ENCODE assay signal across 22 cellular contexts in genomic region chr2:24676493-24676892, GRCh38.
"Had no signal": no experiment of that assay in that cellular context is flagged by ENCODE, and none has a peak within 500 bp of the region (broad histone marks: within the 10 kb centered on the region; RNA-seq: fewer than 3 reads in every experiment).

No MANE protein-coding gene starts in this region.

- H3K4me3 ChIP-seq: ascending aorta, cardiac muscle cell, SK-N-MC had no signal

- H3K36me3 ChIP-seq: brain microvascular endothelial cell, cardiac muscle cell had no signal

- H3K27ac Mint-ChIP-seq: activated CD8-positive, alpha-beta T cell treated with anti-CD3 and anti-CD28 coated beads, Interleukin-2, amount 10 ng/mL, durations not matched to agents 7 days and 5 days; activated naive CD4-positive, alpha-beta T cell treated with anti-CD3 and anti-CD28 coated beads, Interleukin-2, amount 50 U/mL, for 72 hours; activated naive CD8-positive, alpha-beta T cell treated with anti-CD3 and anti-CD28 coated beads, Interleukin-2, amount 50 U/mL, for 24 hours; T-helper 1 cell treated with Interleukin-12 subunit alpha and Interleukin-12 subunit beta and Interleukin-4 antibody, amounts not matched to agents 30 μg/mL and 1 μg/mL, for 36 hours had no signal

- H3K27me3 Mint-ChIP-seq: activated naive CD8-positive, alpha-beta T cell treated with anti-CD3 and anti-CD28 coated beads, Interleukin-2, amount 50 U/mL, for 24 hours had no signal

- ATAC-seq: activated CD4-positive, CD25-positive, alpha-beta regulatory T cell treated with anti-CD3 and anti-CD28 coated beads, Interleukin-2, amount 50 U/mL, for 24 hours; activated CD8-positive, alpha-beta T cell treated with anti-CD3 and anti-CD28 coated beads, Interleukin-2, amount 10 ng/mL, durations not matched to agents 7 days and 5 days; activated naive CD4-positive, alpha-beta T cell treated with anti-CD3 and anti-CD28 coated beads, Interleukin-2, amount 50 U/mL, for 72 hours; activated naive CD8-positive, alpha-beta T cell treated with anti-CD3 and anti-CD28 coated beads, Interleukin-2, amount 50 U/mL, for 24 hours; activated T-cell treated with anti-CD3 and anti-CD28 coated beads, Interleukin-2, amount 50 U/mL, for 4 hours had no signal

- DNase-seq: activated CD4-positive, alpha-beta T cell treated with anti-CD3 and anti-CD28 coated beads for 4 hours; activated CD8-positive, alpha-beta T cell treated with anti-CD3 and anti-CD28 coated beads, Interleukin-2, amount 10 ng/mL, durations not matched to agents 7 days and 5 days; activated effector memory CD4-positive, alpha-beta T cell treated with anti-CD3 and anti-CD28 coated beads, Interleukin-2, amount 50 U/mL, for 16 hours; activated naive CD4-positive, alpha-beta T cell treated with Interleukin-2 at 50 U/mL for 16 hours; activated naive CD8-positive, alpha-beta T cell treated with anti-CD3 and anti-CD28 coated beads, Interleukin-2, amount 50 U/mL, for 24 hours; activated T-cell treated with anti-CD3 and anti-CD28 coated beads, Interleukin-2, amount 50 U/mL, for 4 hours; amniotic stem cell; brain microvascular endothelial cell; Karpas-422; NCI-H146; NCI-H187 treated with DMSO at 0.1 percent for 48 hours; NCI-H2081 treated with DMSO at 0.1 percent for 48 hours; NCI-H446; NCI-H524; SIG-M5; SW 1271 had no signal

- H3K9me3 ChIP-seq: ascending aorta had no signal

- H3K9me3 Mint-ChIP-seq: activated naive CD4-positive, alpha-beta T cell treated with anti-CD3 and anti-CD28 coated beads, Interleukin-2, amount 50 U/mL, for 72 hours; activated naive CD8-positive, alpha-beta T cell treated with anti-CD3 and anti-CD28 coated beads, Interleukin-2, amount 50 U/mL, for 24 hours; activated T-cell treated with anti-CD3 and anti-CD28 coated beads, Interleukin-2, amount 50 U/mL, for 4 hours; T-helper 1 cell treated with Interleukin-12 subunit alpha and Interleukin-12 subunit beta and Interleukin-4 antibody, amounts not matched to agents 30 μg/mL and 1 μg/mL, for 36 hours had no signal

- H3K4me1 ChIP-seq: ascending aorta had no signal

- H3K27me3 ChIP-seq: ascending aorta, brain microvascular endothelial cell, cardiac muscle cell had no signal

- H3K4me3 Mint-ChIP-seq: activated CD8-positive, alpha-beta T cell treated with anti-CD3 and anti-CD28 coated beads, Interleukin-2, amount 10 ng/mL, durations not matched to agents 7 days and 5 days; activated naive CD8-positive, alpha-beta T cell treated with anti-CD3 and anti-CD28 coated beads, Interleukin-2, amount 50 U/mL, for 24 hours; activated T-cell treated with anti-CD3 and anti-CD28 coated beads, Interleukin-2, amount 50 U/mL, for 4 hours; T-helper 1 cell treated with Interleukin-12 subunit alpha and Interleukin-12 subunit beta and Interleukin-4 antibody, amounts not matched to agents 30 μg/mL and 1 μg/mL, for 36 hours had no signal

- H3K27ac ChIP-seq: ascending aorta, brain microvascular endothelial cell, cardiac muscle cell, SK-N-MC had no signal
